In the genomic region with DNA sequence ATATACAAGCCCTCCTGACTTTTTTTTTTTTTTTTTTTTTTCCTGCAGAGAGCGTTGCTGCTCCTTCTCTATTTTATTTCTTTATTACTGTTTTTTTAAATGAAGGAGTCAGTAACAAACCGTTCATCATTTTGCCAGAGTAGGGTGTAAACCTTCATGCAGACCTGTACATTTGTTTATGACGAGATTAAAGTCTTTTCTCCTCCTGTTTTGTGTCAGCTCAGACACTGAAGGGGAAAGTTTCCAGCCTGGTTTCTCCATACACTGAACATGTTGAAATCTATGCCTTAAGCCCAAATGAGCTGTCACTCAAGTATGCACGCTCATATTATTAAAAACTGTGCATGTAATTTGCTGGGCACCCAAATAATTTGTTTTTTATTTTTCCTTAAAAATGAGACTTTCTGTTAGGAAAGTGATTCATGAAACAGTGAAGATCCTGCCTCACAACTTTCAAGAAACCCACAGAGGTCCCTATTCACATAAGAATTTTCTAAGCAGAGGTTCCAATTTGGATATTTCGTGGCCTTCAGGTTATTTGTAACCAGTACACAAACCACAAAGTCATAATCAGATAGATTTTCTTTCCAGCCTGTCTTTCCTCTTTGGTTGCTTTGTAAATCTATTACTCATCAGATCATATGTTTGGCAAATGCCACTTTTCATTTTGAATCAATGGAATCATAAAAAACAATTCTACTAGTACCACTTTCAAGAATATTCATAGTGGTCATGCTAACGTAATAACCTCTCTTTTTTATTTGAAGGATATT, we compare ENCODE assay signal across 16 cellular contexts.
A peak's percentile ranks its signal among the peaks of the same experiment; 100 is the strongest.
DNase-seq lines count a peak whose midpoint lies in the region; ATAC-seq and TF ChIP-seq lines count a peak whose summit lies in the region.
"Had no signal": no experiment of that assay in that cellular context is flagged by ENCODE, and none has a peak within 500 bp of the region (broad histone marks: within the 10 kb centered on the region; RNA-seq: fewer than 3 reads in every experiment).

No MANE protein-coding gene starts in this region.

- peaks cover 34% of the 10 kb centered on the region for H3K4me1 Mint-ChIP-seq in activated CD8-positive, alpha-beta T cell treated with anti-CD3 and anti-CD28 coated beads for 36 hours (ENCODE audit: low read depth)
- H3K4me1 Mint-ChIP-seq in activated CD8-positive, alpha-beta T cell treated with anti-CD3 and anti-CD28 coated beads, Interleukin-2, amount 10 ng/mL, durations not matched to agents 7 days and 5 days (ENCODE audit: low read depth): no peaks in the 10 kb centered on the region
- peaks cover 2 to 28% of the 10 kb centered on the region in 2 donors for H3K4me1 Mint-ChIP-seq in natural killer cell treated with Interleukin-12 subunit alpha and Interleukin-12 subunit beta and Interleukin-15 and Interleukin-18, amount 100 ng/mL, for 72 hours (ENCODE audit: low read depth in 2 of 2)
- H3K4me1 Mint-ChIP-seq in natural killer cell: peaks cover 0 to 5% of the 10 kb centered on the region in 2 donors

- no peaks in the 10 kb centered on the region for H3K27me3 Mint-ChIP-seq in activated CD8-positive, alpha-beta T cell treated with anti-CD3 and anti-CD28 coated beads for 36 hours
- H3K27me3 Mint-ChIP-seq in activated CD8-positive, alpha-beta T cell treated with anti-CD3 and anti-CD28 coated beads, Interleukin-2, amount 10 ng/mL, durations not matched to agents 7 days and 5 days (ENCODE audit: low read depth): no peaks in the 10 kb centered on the region
- H3K27me3 Mint-ChIP-seq in natural killer cell treated with Interleukin-12 subunit alpha and Interleukin-12 subunit beta and Interleukin-15 and Interleukin-18, amount 100 ng/mL, for 72 hours: peaks cover 0 to 2% of the 10 kb centered on the region in 2 donors
- H3K27me3 Mint-ChIP-seq in natural killer cell (ENCODE audit: low read depth in 2 of 2): no peaks in the 10 kb centered on the region

- no peak overlapping the region for H3K4me3 ChIP-seq in mucosa of descending colon
- H3K4me3 ChIP-seq: A549 had no signal

- H3K4me3 Mint-ChIP-seq in activated CD8-positive, alpha-beta T cell treated with anti-CD3 and anti-CD28 coated beads for 36 hours: no peak overlapping the region
- no peak overlapping the region for H3K4me3 Mint-ChIP-seq in activated CD8-positive, alpha-beta T cell treated with anti-CD3 and anti-CD28 coated beads, Interleukin-2, amount 10 ng/mL, durations not matched to agents 7 days and 5 days
- H3K4me3 Mint-ChIP-seq in natural killer cell treated with Interleukin-12 subunit alpha and Interleukin-12 subunit beta and Interleukin-15 and Interleukin-18, amount 100 ng/mL, for 72 hours: peak overlapping the region; percentile 40
- no peak overlapping the region for H3K4me3 Mint-ChIP-seq in natural killer cell

- POLR2A ChIA-PET in activated CD8-positive, alpha-beta T cell treated with anti-CD3 and anti-CD28 coated beads for 36 hours (lab: Charles Lee): interaction anchor here (0.6 kb wide), 1 partner anchor 194 kb away, joined by 4 read pairs; no protein-coding TSS in a partner anchor
- POLR2A ChIA-PET in activated CD8-positive, alpha-beta T cell treated with anti-CD3 and anti-CD28 coated beads, Interleukin-2, amount 10 ng/mL, durations not matched to agents 7 days and 5 days (lab: Charles Lee): interaction anchor here (1.2 kb wide), 1 partner anchor 122 kb away, joined by 4 read pairs; no protein-coding TSS in a partner anchor

- H3K27ac Mint-ChIP-seq in activated CD8-positive, alpha-beta T cell treated with anti-CD3 and anti-CD28 coated beads for 36 hours: peak overlapping the region; percentile 13
- H3K27ac Mint-ChIP-seq in activated CD8-positive, alpha-beta T cell treated with anti-CD3 and anti-CD28 coated beads, Interleukin-2, amount 10 ng/mL, durations not matched to agents 7 days and 5 days: no peak overlapping the region
- peak overlapping the region in 1 of 2 donors; percentile 91 for H3K27ac Mint-ChIP-seq in natural killer cell treated with Interleukin-12 subunit alpha and Interleukin-12 subunit beta and Interleukin-15 and Interleukin-18, amount 100 ng/mL, for 72 hours
- no peak overlapping the region for H3K27ac Mint-ChIP-seq in natural killer cell

- no peak for TF ChIP-seq CTCF in activated CD8-positive, alpha-beta T cell treated with anti-CD3 and anti-CD28 coated beads for 36 hours (IDR thresholded peaks at IDR 0.05)
- TF ChIP-seq CTCF in natural killer cell (IDR thresholded peaks at IDR 0.05) (no peak), mucosa of descending colon (IDR thresholded peaks at IDR 0.05) (no peak), GM10266 (IDR thresholded peaks at IDR 0.05; ENCODE audit: control insufficient read depth, insufficient read depth, low read depth, missing control alignments) (no peak), GM20000 (IDR thresholded peaks at IDR 0.05; ENCODE audit: extremely low read depth, missing control alignments) (no peak)

- H3K9me3 ChIP-seq in mucosa of descending colon: no peaks in the 10 kb centered on the region
- H3K9me3 ChIP-seq: A549 had no signal

- peak; percentile 7 for DNase-seq in activated CD8-positive, alpha-beta T cell treated with anti-CD3 and anti-CD28 coated beads for 36 hours
- no peak for DNase-seq in activated CD8-positive, alpha-beta T cell treated with anti-CD3 and anti-CD28 coated beads, Interleukin-2, amount 10 ng/mL, durations not matched to agents 7 days and 5 days
- DNase-seq in natural killer cell treated with Interleukin-12 subunit alpha and Interleukin-12 subunit beta and Interleukin-15 and Interleukin-18, amount 100 ng/mL, for 72 hours (ENCODE audit: low spot score): no peak
- DNase-seq in natural killer cell: no peak
- peak; percentile 53 for DNase-seq in foreskin melanocyte
- DNase-seq in mucosa of descending colon: no peak
- DNase-seq in GM10266 (ENCODE audit: extremely low spot score): no peak
- no peak for DNase-seq in GM20000 (ENCODE audit: low spot score)
- DNase-seq: C1 segment of cervical spinal cord, DMS 273 treated with DMSO at 0.1 percent for 48 hours, GOT3, NCI-H187, NCI-H345, NCI-H526, OCI-M1 had no signal

- H3K36me3 Mint-ChIP-seq in activated CD8-positive, alpha-beta T cell treated with anti-CD3 and anti-CD28 coated beads for 36 hours (ENCODE audit: low read depth): no peaks in the 10 kb centered on the region
- no peaks in the 10 kb centered on the region for H3K36me3 Mint-ChIP-seq in activated CD8-positive, alpha-beta T cell treated with anti-CD3 and anti-CD28 coated beads, Interleukin-2, amount 10 ng/mL, durations not matched to agents 7 days and 5 days (ENCODE audit: low read depth)
- H3K36me3 Mint-ChIP-seq in natural killer cell treated with Interleukin-12 subunit alpha and Interleukin-12 subunit beta and Interleukin-15 and Interleukin-18, amount 100 ng/mL, for 72 hours: peaks cover 4% of the 10 kb centered on the region
- no peaks in the 10 kb centered on the region for H3K36me3 Mint-ChIP-seq in natural killer cell

- CTCF ChIA-PET in activated CD8-positive, alpha-beta T cell treated with anti-CD3 and anti-CD28 coated beads for 36 hours (lab: Charles Lee): no interaction called here
- CTCF ChIA-PET in activated CD8-positive, alpha-beta T cell treated with anti-CD3 and anti-CD28 coated beads, Interleukin-2, amount 10 ng/mL, durations not matched to agents 7 days and 5 days (lab: Charles Lee): no interaction called here

- no peaks in the 10 kb centered on the region for H3K4me1 ChIP-seq in mucosa of descending colon (ENCODE audit: low read depth)
- H3K4me1 ChIP-seq: A549 had no signal

- no peaks in the 10 kb centered on the region for H3K36me3 ChIP-seq in mucosa of descending colon (ENCODE audit: low read depth)

- H3K9me3 Mint-ChIP-seq in activated CD8-positive, alpha-beta T cell treated with anti-CD3 and anti-CD28 coated beads for 36 hours: no peaks in the 10 kb centered on the region
- H3K9me3 Mint-ChIP-seq in activated CD8-positive, alpha-beta T cell treated with anti-CD3 and anti-CD28 coated beads, Interleukin-2, amount 10 ng/mL, durations not matched to agents 7 days and 5 days (ENCODE audit: insufficient read depth): no peaks in the 10 kb centered on the region
- no peaks in the 10 kb centered on the region for H3K9me3 Mint-ChIP-seq in natural killer cell treated with Interleukin-12 subunit alpha and Interleukin-12 subunit beta and Interleukin-15 and Interleukin-18, amount 100 ng/mL, for 72 hours
- no peaks in the 10 kb centered on the region for H3K9me3 Mint-ChIP-seq in natural killer cell

- intact Hi-C loops in activated CD8-positive, alpha-beta T cell treated with anti-CD3 and anti-CD28 coated beads for 36 hours (cut with micrococcal nuclease): no loop called here
- intact Hi-C loops in natural killer cell (cut with micrococcal nuclease) (no loop called here), mucosa of descending colon (cut with DNase I, micrococcal nuclease) (no loop called here)

- peak; percentile 45 for ATAC-seq in activated CD8-positive, alpha-beta T cell treated with anti-CD3 and anti-CD28 coated beads for 36 hours
- ATAC-seq in activated CD8-positive, alpha-beta T cell treated with anti-CD3 and anti-CD28 coated beads, Interleukin-2, amount 10 ng/mL, durations not matched to agents 7 days and 5 days: no peak
- ATAC-seq in natural killer cell treated with Interleukin-12 subunit alpha and Interleukin-12 subunit beta and Interleukin-15 and Interleukin-18, amount 100 ng/mL, for 72 hours: peak in 1 of 2 donors; percentile 58
- ATAC-seq in natural killer cell (no peak), mucosa of descending colon (no peak)
- ATAC-seq: A549 had no signal

Comparison
In these comparisons a context has a peak if more than half of its experiments do, and no peak if none do; other contexts are left out.
1. DNase-seq: peak in activated CD8-positive, alpha-beta T cell treated with anti-CD3 and anti-CD28 coated beads for 36 hours (single experiment) and foreskin melanocyte (single experiment); none in activated CD8-positive, alpha-beta T cell treated with anti-CD3 and anti-CD28 coated beads, Interleukin-2, amount 10 ng/mL, durations not matched to agents 7 days and 5 days (single experiment), natural killer cell treated with Interleukin-12 subunit alpha and Interleukin-12 subunit beta and Interleukin-15 and Interleukin-18, amount 100 ng/mL, for 72 hours (single experiment), natural killer cell (single experiment), mucosa of descending colon (0 of 3), GM10266 (single experiment) and GM20000 (single experiment).